ENCODE assay signal across 17 cellular contexts in the genomic region with DNA sequence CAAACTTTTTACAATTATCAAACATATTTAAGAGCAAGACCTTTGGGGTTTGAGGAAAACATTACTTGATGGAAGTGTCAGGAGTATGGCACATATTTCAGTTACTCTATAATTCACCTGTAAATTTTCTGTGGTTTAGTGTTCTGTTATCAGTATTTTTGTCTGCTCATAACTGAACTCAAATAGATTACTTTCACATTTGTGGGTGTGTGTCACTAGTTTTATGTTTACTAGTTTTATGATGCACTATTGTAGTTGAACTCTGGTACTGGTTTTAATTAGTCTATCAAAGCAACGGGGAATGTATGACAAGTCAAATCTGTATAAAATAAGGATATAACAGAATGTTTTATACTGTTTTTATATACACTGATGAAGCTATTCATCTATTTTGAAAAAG. TPM values are rescaled to one million over a fixed set of nuclear protein-coding genes. Genes with fewer than 3 reads are reported as not detected.
A peak's percentile ranks its signal among the peaks of the same experiment; 100 is the strongest.
DNase-seq lines count a peak whose midpoint lies in the region; ATAC-seq and TF ChIP-seq lines count a peak whose summit lies in the region.
"Had no signal": no experiment of that assay in that cellular context is flagged by ENCODE, and none has a peak within 500 bp of the region (broad histone marks: within the 10 kb centered on the region; RNA-seq: fewer than 3 reads in every experiment).

No MANE protein-coding gene starts in this region.

- no peak overlapping the region for H3K4me2 ChIP-seq in OCI-LY7 (ENCODE audit: low read length)

- no peak overlapping the region for H3K27ac ChIP-seq in OCI-LY7 (ENCODE audit: low read depth, low read length, poor library complexity, severe bottlenecking)
- H3K27ac ChIP-seq in upper lobe of right lung, result no peak overlapping the region
- H3K27ac ChIP-seq: body of pancreas, heart right ventricle, RWPE1, VCaP had no signal

- BruUV-seq in OCI-LY7 (replicated peaks; lab: Mats Ljungman, UMichigan), result no TSS peak

- no peak overlapping the region for H3K4me3 ChIP-seq in OCI-LY7 (ENCODE audit: low read depth, low read length, poor library complexity, severe bottlenecking)
- no peak overlapping the region for H3K4me3 ChIP-seq in upper lobe of right lung
- H3K4me3 ChIP-seq: body of pancreas, heart right ventricle had no signal

- H2AFZ ChIP-seq in OCI-LY7 (ENCODE audit: low read length), result peak overlapping the region; percentile 3; the same call in 1 of the 2 replicates

- no peaks in the 10 kb centered on the region for H3K36me3 Mint-ChIP-seq in activated T-helper 1 cell treated with anti-CD3 and anti-CD28 coated beads, Interleukin-12 subunit alpha, Interleukin-12 subunit beta, Interleukin-2, Interleukin-4 antibody, amounts not matched to agents 30 ng/mL and 10 ng/mL and 1 ng/mL, durations not matched to agents 14 hours and 24 hours and 36 hours (ENCODE audit: low read depth)
- H3K36me3 Mint-ChIP-seq: IgD-negative memory B cell, T-cell had no signal

- no peak overlapping the region for H3K27ac Mint-ChIP-seq in activated T-helper 1 cell treated with anti-CD3 and anti-CD28 coated beads, Interleukin-12 subunit alpha, Interleukin-12 subunit beta, Interleukin-2, Interleukin-4 antibody, amounts not matched to agents 30 ng/mL and 10 ng/mL and 1 ng/mL, durations not matched to agents 14 hours and 24 hours and 36 hours
- H3K27ac Mint-ChIP-seq: activated naive CD4-positive, alpha-beta T cell treated with anti-CD3 and anti-CD28 coated beads for 36 hours; IgD-negative memory B cell; T-cell had no signal

- H3K4me1 ChIP-seq in OCI-LY7 (ENCODE audit: insufficient read depth, low read length, poor library complexity, severe bottlenecking), result peaks cover 21% of the 10 kb centered on the region
- no peaks in the 10 kb centered on the region for H3K4me1 ChIP-seq in upper lobe of right lung
- H3K4me1 ChIP-seq: body of pancreas had no signal

- no peaks in the 10 kb centered on the region for H3K9me3 Mint-ChIP-seq in activated T-helper 1 cell treated with anti-CD3 and anti-CD28 coated beads, Interleukin-12 subunit alpha, Interleukin-12 subunit beta, Interleukin-2, Interleukin-4 antibody, amounts not matched to agents 30 ng/mL and 10 ng/mL and 1 ng/mL, durations not matched to agents 14 hours and 24 hours and 36 hours
- H3K9me3 Mint-ChIP-seq: activated naive CD4-positive, alpha-beta T cell treated with anti-CD3 and anti-CD28 coated beads for 36 hours; IgD-negative memory B cell; T-cell had no signal

- H3K4me3 Mint-ChIP-seq in activated T-helper 1 cell treated with anti-CD3 and anti-CD28 coated beads, Interleukin-12 subunit alpha, Interleukin-12 subunit beta, Interleukin-2, Interleukin-4 antibody, amounts not matched to agents 30 ng/mL and 10 ng/mL and 1 ng/mL, durations not matched to agents 14 hours and 24 hours and 36 hours, result no peak overlapping the region
- H3K4me3 Mint-ChIP-seq: activated naive CD4-positive, alpha-beta T cell treated with anti-CD3 and anti-CD28 coated beads for 36 hours; IgD-negative memory B cell; T-cell had no signal

- H3K79me2 ChIP-seq in OCI-LY7 (ENCODE audit: insufficient read depth, low read depth, low read length), result no peaks in the 10 kb centered on the region

- POLR2A ChIA-PET in OCI-LY7 (lab: Charles Lee), result interaction anchor here (0.7 to 1.3 kb wide), 5 partner anchors 9 to 381 kb away, joined by 3 to 5 read pairs (median 3); no protein-coding TSS in a partner anchor

- ATAC-seq in GM18519 (IDR thresholded peaks at IDR 0.05; ENCODE audit: low FRiP score, unreplicated experiment) (peak; percentile 73), GM19463 (IDR thresholded peaks at IDR 0.05; ENCODE audit: unreplicated experiment) (peak; percentile 32), HG02870 (IDR thresholded peaks at IDR 0.05; ENCODE audit: unreplicated experiment) (peak; percentile 58), upper lobe of right lung (no peak), HG03135 (IDR thresholded peaks at IDR 0.05; ENCODE audit: unreplicated experiment) (no peak)
- ATAC-seq: body of pancreas, heart right ventricle, T-cell had no signal

- H3K27me3 ChIP-seq in upper lobe of right lung, result no peaks in the 10 kb centered on the region
- H3K27me3 ChIP-seq: body of pancreas had no signal

- DNase-seq in OCI-LY7 (ENCODE audit: low spot score) (no peak), upper lobe of right lung (no peak), glomerular visceral epithelial cell (ENCODE audit: extremely low spot score) (no peak)
- no peak for DNase-seq in activated T-helper 1 cell treated with anti-CD3 and anti-CD28 coated beads, Interleukin-12 subunit alpha, Interleukin-12 subunit beta, Interleukin-2, Interleukin-4 antibody, amounts not matched to agents 30 ng/mL and 10 ng/mL and 1 ng/mL, durations not matched to agents 14 hours and 24 hours and 36 hours (ENCODE audit: low spot score)
- DNase-seq: activated naive CD4-positive, alpha-beta T cell treated with anti-CD3 and anti-CD28 coated beads for 36 hours; body of pancreas; dermis blood vessel endothelial cell; heart right ventricle; substantia nigra; T-cell had no signal

- H3K36me3 ChIP-seq in OCI-LY7 (ENCODE audit: insufficient read depth, low read length), result no peaks in the 10 kb centered on the region
- H3K36me3 ChIP-seq in upper lobe of right lung, result no peaks in the 10 kb centered on the region
- H3K36me3 ChIP-seq: heart right ventricle had no signal

- no peaks in the 10 kb centered on the region for H3K9me3 ChIP-seq in OCI-LY7 (ENCODE audit: low read length)
- H3K9me3 ChIP-seq in upper lobe of right lung, result no peaks in the 10 kb centered on the region
- H3K9me3 ChIP-seq: body of pancreas had no signal

- H3K9me2 ChIP-seq in OCI-LY7 (ENCODE audit: insufficient read depth, low read length), result no peaks in the 10 kb centered on the region

- peaks cover 10% of the 10 kb centered on the region for H3K4me1 Mint-ChIP-seq in activated T-helper 1 cell treated with anti-CD3 and anti-CD28 coated beads, Interleukin-12 subunit alpha, Interleukin-12 subunit beta, Interleukin-2, Interleukin-4 antibody, amounts not matched to agents 30 ng/mL and 10 ng/mL and 1 ng/mL, durations not matched to agents 14 hours and 24 hours and 36 hours (ENCODE audit: low read depth)
- H3K4me1 Mint-ChIP-seq: IgD-negative memory B cell, T-cell had no signal

- peaks cover 2% of the 10 kb centered on the region for H3K27me3 Mint-ChIP-seq in activated T-helper 1 cell treated with anti-CD3 and anti-CD28 coated beads, Interleukin-12 subunit alpha, Interleukin-12 subunit beta, Interleukin-2, Interleukin-4 antibody, amounts not matched to agents 30 ng/mL and 10 ng/mL and 1 ng/mL, durations not matched to agents 14 hours and 24 hours and 36 hours (ENCODE audit: insufficient read depth)
- H3K27me3 Mint-ChIP-seq: IgD-negative memory B cell had no signal

- TF ChIP-seq CTCF in OCI-LY7 (conservative IDR thresholded peaks at IDR 0.05; ENCODE audit: low read length) (no peak), upper lobe of right lung (IDR thresholded peaks at IDR 0.05) (no peak)

- no peaks in the 10 kb centered on the region for H4K20me1 ChIP-seq in OCI-LY7 (ENCODE audit: insufficient read depth, low read length)

- intact Hi-C loops in OCI-LY7 (cut with micrococcal nuclease; ENCODE audit: unreplicated experiment) (no loop called here), upper lobe of right lung (cut with DNase I) (no loop called here)
- intact Hi-C loops in activated T-helper 1 cell treated with anti-CD3 and anti-CD28 coated beads, Interleukin-12 subunit alpha, Interleukin-12 subunit beta, Interleukin-2, Interleukin-4 antibody, amounts not matched to agents 30 ng/mL and 10 ng/mL and 1 ng/mL, durations not matched to agents 14 hours and 24 hours and 36 hours (cut with micrococcal nuclease), result no loop called here

- CTCF ChIA-PET in OCI-LY7 (lab: Charles Lee; ENCODE audit: unreplicated experiment), result no interaction called here

RNA-seq across cellular contexts. Expression of a gene that starts 27.2 kb away (rescaled TPM):
- total RNA-seq in OCI-LY7 (2014; rRNA removed; shearing (Covaris generic)), result 9.5 and 17.3 TPM in 2 replicates
- total RNA-seq in OCI-LY7 (2022) (14.9 and 17.0 TPM in 2 replicates), upper lobe of right lung (8.5 TPM)
- 15.2 and 15.4 TPM in 2 replicates for total RNA-seq in activated T-helper 1 cell treated with anti-CD3 and anti-CD28 coated beads, Interleukin-12 subunit alpha, Interleukin-12 subunit beta, Interleukin-2, Interleukin-4 antibody, amounts not matched to agents 30 ng/mL and 10 ng/mL and 1 ng/mL, durations not matched to agents 14 hours and 24 hours and 36 hours

RNA-seq across cellular contexts. Expression of a gene that starts 33.9 kb away (rescaled TPM):
- 88.1 and 97.5 TPM in 2 replicates for total RNA-seq in OCI-LY7 (2014; rRNA removed; shearing (Covaris generic))
- 126 and 142 TPM in 2 replicates for total RNA-seq in OCI-LY7 (2022)
- total RNA-seq in activated T-helper 1 cell treated with anti-CD3 and anti-CD28 coated beads, Interleukin-12 subunit alpha, Interleukin-12 subunit beta, Interleukin-2, Interleukin-4 antibody, amounts not matched to agents 30 ng/mL and 10 ng/mL and 1 ng/mL, durations not matched to agents 14 hours and 24 hours and 36 hours, result 57.9 and 59.2 TPM in 2 replicates
- total RNA-seq in upper lobe of right lung, result 33.4 TPM

Comparison
In these comparisons a context has a peak if more than half of its experiments do, and no peak if none do; other contexts are left out.
1. ATAC-seq: peak in GM18519 (single experiment), GM19463 (single experiment) and HG02870 (single experiment); none in upper lobe of right lung (single experiment) and HG03135 (single experiment).